Comparison of ENCODE assay signal across 23 cellular contexts in genomic region chr14:100060766-100061165, GRCh38. TPM values are rescaled to one million over a fixed set of nuclear protein-coding genes. Genes with fewer than 3 reads are reported as not detected.
DNase-seq lines count a peak whose midpoint lies in the region; ATAC-seq and TF ChIP-seq lines count a peak whose summit lies in the region.
"Had no signal": no experiment of that assay in that cellular context is flagged by ENCODE, and none has a peak within 500 bp of the region (broad histone marks: within the 10 kb centered on the region; RNA-seq: fewer than 3 reads in every experiment).

No MANE protein-coding gene starts in this region.

- H3K9me3 ChIP-seq in Loucy (ENCODE audit: insufficient read depth, low read depth, low read length) = no peaks in the 10 kb centered on the region
- no peaks in the 10 kb centered on the region for H3K9me3 ChIP-seq in heart right ventricle
- H3K9me3 ChIP-seq: ascending aorta, right lobe of liver had no signal

- H3K36me3 ChIP-seq in Loucy (ENCODE audit: insufficient read depth, low read length) (no peaks in the 10 kb centered on the region), heart right ventricle (no peaks in the 10 kb centered on the region)
- H3K36me3 ChIP-seq: ascending aorta, right lobe of liver had no signal

- ATAC-seq in natural killer cell treated with Interleukin-12 subunit alpha and Interleukin-12 subunit beta and Interleukin-15 and Interleukin-18, amount 100 ng/mL, for 72 hours = no peak
- ATAC-seq in heart right ventricle (no peak), GM21576 (IDR thresholded peaks at IDR 0.05; ENCODE audit: unreplicated experiment) (no peak)
- ATAC-seq: right lobe of liver had no signal

- peaks cover 4% of the 10 kb centered on the region for H4K20me1 ChIP-seq in Loucy (ENCODE audit: insufficient read depth, low read length, poor library complexity, severe bottlenecking)

- no peaks in the 10 kb centered on the region for H3K27me3 Mint-ChIP-seq in activated T-cell treated with anti-CD3 and anti-CD28 coated beads, Interleukin-2, amount 50 U/mL, for 24 hours
- no peaks in the 10 kb centered on the region for H3K27me3 Mint-ChIP-seq in activated naive CD8-positive, alpha-beta T cell
- no peaks in the 10 kb centered on the region for H3K27me3 Mint-ChIP-seq in natural killer cell treated with Interleukin-12 subunit alpha and Interleukin-12 subunit beta and Interleukin-15 and Interleukin-18, amount 100 ng/mL, for 72 hours
- no peaks in the 10 kb centered on the region for H3K27me3 Mint-ChIP-seq in MCF 10A (ENCODE audit: insufficient read depth, unreplicated experiment)

- peak overlapping the region; percentile 9 for H3K9ac ChIP-seq in Loucy (ENCODE audit: low read depth, low read length, poor library complexity, severe bottlenecking)

- H3K79me2 ChIP-seq in Loucy (ENCODE audit: insufficient read depth, low read length) = peaks cover 81% of the 10 kb centered on the region

- no peak overlapping the region for H2AFZ ChIP-seq in Loucy (ENCODE audit: low read length)

- no peaks in the 10 kb centered on the region for H3K36me3 Mint-ChIP-seq in activated T-cell treated with anti-CD3 and anti-CD28 coated beads, Interleukin-2, amount 50 U/mL, for 24 hours (ENCODE audit: low read depth)
- H3K36me3 Mint-ChIP-seq in activated naive CD8-positive, alpha-beta T cell = no peaks in the 10 kb centered on the region
- H3K36me3 Mint-ChIP-seq in natural killer cell treated with Interleukin-12 subunit alpha and Interleukin-12 subunit beta and Interleukin-15 and Interleukin-18, amount 100 ng/mL, for 72 hours = no peaks in the 10 kb centered on the region
- H3K36me3 Mint-ChIP-seq in MCF 10A (ENCODE audit: insufficient read depth, unreplicated experiment) = no peaks in the 10 kb centered on the region

- H3K27ac ChIP-seq in heart right ventricle = peak overlapping the region in 1 of 10 donors; percentile 15
- H3K27ac ChIP-seq: ascending aorta, dorsolateral prefrontal cortex, right lobe of liver had no signal

- no TSS peak for BruUV-seq in MCF 10A (replicated peaks; lab: Mats Ljungman, UMichigan)

- intact Hi-C loops in heart right ventricle (cut with DNase I) (no loop called here), MCF 10A (cut with micrococcal nuclease) (no loop called here)

- H3K9me3 Mint-ChIP-seq in activated T-cell treated with anti-CD3 and anti-CD28 coated beads, Interleukin-2, amount 50 U/mL, for 24 hours = no peaks in the 10 kb centered on the region
- H3K9me3 Mint-ChIP-seq in activated naive CD8-positive, alpha-beta T cell (ENCODE audit: low read depth) = no peaks in the 10 kb centered on the region
- H3K9me3 Mint-ChIP-seq in natural killer cell treated with Interleukin-12 subunit alpha and Interleukin-12 subunit beta and Interleukin-15 and Interleukin-18, amount 100 ng/mL, for 72 hours = no peaks in the 10 kb centered on the region
- H3K9me3 Mint-ChIP-seq in MCF 10A (ENCODE audit: unreplicated experiment) = no peaks in the 10 kb centered on the region
- H3K9me3 Mint-ChIP-seq: neural crest cell had no signal

- H3F3A ChIP-seq in Loucy (ENCODE audit: low read depth) = peaks cover 15% of the 10 kb centered on the region

- peak overlapping the region; percentile 67 for H3K4me3 Mint-ChIP-seq in activated T-cell treated with anti-CD3 and anti-CD28 coated beads, Interleukin-2, amount 50 U/mL, for 24 hours
- H3K4me3 Mint-ChIP-seq in activated naive CD8-positive, alpha-beta T cell = peak overlapping the region; percentile 80
- H3K4me3 Mint-ChIP-seq in natural killer cell treated with Interleukin-12 subunit alpha and Interleukin-12 subunit beta and Interleukin-15 and Interleukin-18, amount 100 ng/mL, for 72 hours = peak overlapping the region; percentile 73
- H3K4me3 Mint-ChIP-seq in MCF 10A (ENCODE audit: unreplicated experiment) = no peak overlapping the region
- H3K4me3 Mint-ChIP-seq: neural crest cell had no signal

- H3K4me2 ChIP-seq in Loucy (ENCODE audit: low read depth, low read length, poor library complexity, severe bottlenecking) = peak overlapping the region; percentile 34

- H3K9me2 ChIP-seq in Loucy (replicated peaks; ENCODE audit: low read depth, low read length) = no peaks in the 10 kb centered on the region

- 97 to 98% methylated on average over 3 of the region's 3 CpGs for WGBS in heart right ventricle, 2 donors

- H3K4me1 ChIP-seq in Loucy (ENCODE audit: insufficient read depth, low read length, poor library complexity, severe bottlenecking) (peaks cover 78% of the 10 kb centered on the region), heart right ventricle (peaks cover 0 to 64% (median 34%) of the 10 kb centered on the region in 9 donors)
- H3K4me1 ChIP-seq: ascending aorta had no signal

- no peak for DNase-seq in activated T-cell treated with anti-CD3 and anti-CD28 coated beads, Interleukin-2, amount 50 U/mL, for 24 hours
- DNase-seq in activated T-cell treated with anti-CD3 and anti-CD28 coated beads for 4 hours = no peak
- DNase-seq in natural killer cell treated with Interleukin-12 subunit alpha and Interleukin-12 subunit beta and Interleukin-15 and Interleukin-18, amount 100 ng/mL, for 72 hours (ENCODE audit: low spot score) = no peak
- no peak for DNase-seq in heart right ventricle
- no peak for DNase-seq in MCF 10A (ENCODE audit: unreplicated experiment)
- DNase-seq: activated CD4-positive, alpha-beta T cell treated with anti-CD3 and anti-CD28 coated beads, Interleukin-2, amount 50 U/mL, for 4 hours; central memory CD4-positive, alpha-beta T cell; DMS153; dorsolateral prefrontal cortex; foreskin melanocyte; H7; hippocampal formation; NCI-H1105; NCI-H2029; NCI-H226; right lobe of liver; Right ventricle myocardium superior; substantia nigra had no signal

- no peaks in the 10 kb centered on the region for H3K27me3 ChIP-seq in Loucy (ENCODE audit: insufficient read depth, low read length, poor library complexity, severe bottlenecking)
- H3K27me3 ChIP-seq in heart right ventricle = no peaks in the 10 kb centered on the region
- H3K27me3 ChIP-seq: ascending aorta, dorsolateral prefrontal cortex, right lobe of liver had no signal

- H3K27ac Mint-ChIP-seq in activated T-cell treated with anti-CD3 and anti-CD28 coated beads, Interleukin-2, amount 50 U/mL, for 24 hours = peak overlapping the region; percentile 94
- peak overlapping the region; percentile 100 for H3K27ac Mint-ChIP-seq in activated naive CD8-positive, alpha-beta T cell
- H3K27ac Mint-ChIP-seq in natural killer cell treated with Interleukin-12 subunit alpha and Interleukin-12 subunit beta and Interleukin-15 and Interleukin-18, amount 100 ng/mL, for 72 hours = peak overlapping the region; percentile 93 to 99
- H3K27ac Mint-ChIP-seq in MCF 10A (ENCODE audit: low read depth, unreplicated experiment) = no peak overlapping the region

- H3K4me1 Mint-ChIP-seq in activated T-cell treated with anti-CD3 and anti-CD28 coated beads, Interleukin-2, amount 50 U/mL, for 24 hours (ENCODE audit: low read depth) = peaks cover 89% of the 10 kb centered on the region
- H3K4me1 Mint-ChIP-seq in activated naive CD8-positive, alpha-beta T cell (ENCODE audit: low read depth) = peaks cover 86% of the 10 kb centered on the region
- H3K4me1 Mint-ChIP-seq in natural killer cell treated with Interleukin-12 subunit alpha and Interleukin-12 subunit beta and Interleukin-15 and Interleukin-18, amount 100 ng/mL, for 72 hours (ENCODE audit: low read depth in 2 of 2) = peaks cover 72 to 84% of the 10 kb centered on the region in 2 donors
- H3K4me1 Mint-ChIP-seq in MCF 10A (ENCODE audit: insufficient read depth, unreplicated experiment) = peaks cover 14% of the 10 kb centered on the region

- no peak for TF ChIP-seq CTCF in Loucy (conservative IDR thresholded peaks at IDR 0.05; ENCODE audit: low read length)
- TF ChIP-seq CTCF in heart right ventricle (IDR thresholded peaks at IDR 0.05) = no peak
- no peak for TF ChIP-seq CTCF in MCF 10A (IDR thresholded peaks at IDR 0.05; ENCODE audit: unreplicated experiment)

- H3K4me3 ChIP-seq in Loucy (ENCODE audit: low read length, poor library complexity, severe bottlenecking) (no peak overlapping the region), heart right ventricle (no peak overlapping the region)
- H3K4me3 ChIP-seq: ascending aorta, dorsolateral prefrontal cortex, right lobe of liver had no signal

- POLR2A ChIA-PET in MCF 10A (lab: Yijun Ruan, JAX) = interaction anchor here (0.6 to 1.3 kb wide), 2 partner anchors 14 to 47 kb away, joined by 3 read pairs; no protein-coding TSS in a partner anchor

- CTCF ChIA-PET in MCF 10A (lab: Yijun Ruan, JAX) = interaction anchor here (0.6 to 1.7 kb wide), 4 partner anchors 12 to 132 kb away, joined by 3 to 11 read pairs (median 3); no protein-coding TSS in a partner anchor

RNA-seq across cellular contexts. Expression of gene EVL, which starts 4.5 kb away (rescaled TPM):
- 100 to 1,000 TPM; 109 to 232 TPM for total RNA-seq in natural killer cell treated with Interleukin-12 subunit alpha and Interleukin-12 subunit beta and Interleukin-15 and Interleukin-18, amount 100 ng/mL, for 72 hours
- total RNA-seq in heart right ventricle (10 to 100 TPM; 32.2 to 79.4 (median 50.7) TPM), MCF 10A (2022) (52.5 and 55.4 TPM in 2 replicates)
- polyA plus RNA-seq in heart right ventricle = 10 to 100 TPM; 26.0 to 47.5 TPM
